19 cellular contexts compared by ENCODE assay signal in genomic region chr13:40316301-40316700, GRCh38.
DNase-seq lines count a peak whose midpoint lies in the region; ATAC-seq and TF ChIP-seq lines count a peak whose summit lies in the region.
"Had no signal": no experiment of that assay in that cellular context is flagged by ENCODE, and none has a peak within 500 bp of the region (broad histone marks: within the 10 kb centered on the region; RNA-seq: fewer than 3 reads in every experiment).

No MANE protein-coding gene starts in this region.

- H3K27ac ChIP-seq in naive thymus-derived CD4-positive, alpha-beta T cell (ENCODE audit: low read depth, low read length), result peak overlapping the region; percentile 53
- H3K27ac ChIP-seq in body of pancreas, result no peak overlapping the region
- H3K27ac ChIP-seq: sigmoid colon, uterus had no signal

- TF ChIP-seq POLR2A in body of pancreas (IDR thresholded peaks at IDR 0.05), result no peak

- H3K4me1 Mint-ChIP-seq in activated T-helper 1 cell treated with anti-CD3 and anti-CD28 coated beads, Interleukin-12 subunit alpha, Interleukin-12 subunit beta, Interleukin-2, Interleukin-4 antibody, amounts not matched to agents 30 ng/mL and 10 ng/mL and 1 ng/mL, durations not matched to agents 14 hours and 24 hours and 36 hours (ENCODE audit: low read depth), result peaks cover 79% of the 10 kb centered on the region
- peaks cover 39 to 80% (median 77%) of the 10 kb centered on the region in 7 donors for H3K4me1 Mint-ChIP-seq in naive thymus-derived CD4-positive, alpha-beta T cell
- H3K4me1 Mint-ChIP-seq in stimulated activated effector memory CD8-positive, alpha-beta T cell treated with anti-CD3 and anti-CD28 coated beads, Interleukin-12 subunit alpha, Interleukin-12 subunit beta, amount 100 ng/mL, for 72 hours, result peaks cover 62% of the 10 kb centered on the region

- H3K9me3 Mint-ChIP-seq in activated T-helper 1 cell treated with anti-CD3 and anti-CD28 coated beads, Interleukin-12 subunit alpha, Interleukin-12 subunit beta, Interleukin-2, Interleukin-4 antibody, amounts not matched to agents 30 ng/mL and 10 ng/mL and 1 ng/mL, durations not matched to agents 14 hours and 24 hours and 36 hours, result peaks cover 4% of the 10 kb centered on the region
- no peaks in the 10 kb centered on the region for H3K9me3 Mint-ChIP-seq in naive thymus-derived CD4-positive, alpha-beta T cell
- no peaks in the 10 kb centered on the region for H3K9me3 Mint-ChIP-seq in stimulated activated effector memory CD8-positive, alpha-beta T cell treated with anti-CD3 and anti-CD28 coated beads, Interleukin-12 subunit alpha, Interleukin-12 subunit beta, amount 100 ng/mL, for 72 hours

- H3K9me3 ChIP-seq in naive thymus-derived CD4-positive, alpha-beta T cell (ENCODE audit: control insufficient read depth in 2 of 3, low read length in 3 of 3), result no peaks in the 10 kb centered on the region
- H3K9me3 ChIP-seq in body of pancreas, result no peaks in the 10 kb centered on the region
- H3K9me3 ChIP-seq: mucosa of descending colon, sigmoid colon, uterus had no signal

- DNase-seq in activated T-cell treated with anti-CD3 and anti-CD28 coated beads for 24 hours (ENCODE audit: low read depth) (peak; percentile 11), body of pancreas (no peak), NCI-H446 treated with DMSO at 0.1 percent for 48 hours (lab: John Stamatoyannopoulos, UW) (no peak), NOMO-1 (lab: John Stamatoyannopoulos, UW; ENCODE audit: unreplicated experiment in 2 of 2) (no peak)
- no peak for DNase-seq in activated T-cell treated with anti-CD3 and anti-CD28 coated beads, Interleukin-2, amount 50 U/mL, for 1 hour
- DNase-seq in activated T-helper 1 cell treated with anti-CD3 and anti-CD28 coated beads, Interleukin-12 subunit alpha, Interleukin-12 subunit beta, Interleukin-2, Interleukin-4 antibody, amounts not matched to agents 30 ng/mL and 10 ng/mL and 1 ng/mL, durations not matched to agents 14 hours and 24 hours and 36 hours (ENCODE audit: low spot score), result no peak
- DNase-seq in naive thymus-derived CD4-positive, alpha-beta T cell, result peak in 1 of 9 donors; percentile 33
- DNase-seq in stimulated activated effector memory CD8-positive, alpha-beta T cell treated with anti-CD3 and anti-CD28 coated beads, Interleukin-12 subunit alpha, Interleukin-12 subunit beta, amount 100 ng/mL, for 72 hours (ENCODE audit: low spot score in 2 of 2), result no peak
- DNase-seq: activated CD8-positive, alpha-beta memory T cell treated with anti-CD3 and anti-CD28 coated beads for 24 hours; aorta; DND-41; left colon; mucosa of descending colon; NCI-H146; NCI-H2227 treated with DMSO at 0.1 percent for 48 hours; Right ventricle myocardium superior; sigmoid colon; T1000; uterus had no signal

- no peaks in the 10 kb centered on the region for H3K27me3 Mint-ChIP-seq in activated T-helper 1 cell treated with anti-CD3 and anti-CD28 coated beads, Interleukin-12 subunit alpha, Interleukin-12 subunit beta, Interleukin-2, Interleukin-4 antibody, amounts not matched to agents 30 ng/mL and 10 ng/mL and 1 ng/mL, durations not matched to agents 14 hours and 24 hours and 36 hours (ENCODE audit: insufficient read depth)
- H3K27me3 Mint-ChIP-seq in naive thymus-derived CD4-positive, alpha-beta T cell, result no peaks in the 10 kb centered on the region

- TF ChIP-seq CTCF in body of pancreas (IDR thresholded peaks at IDR 0.05), result no peak

- ATAC-seq in naive thymus-derived CD4-positive, alpha-beta T cell, result no peak
- ATAC-seq in stimulated activated effector memory CD8-positive, alpha-beta T cell treated with anti-CD3 and anti-CD28 coated beads, Interleukin-12 subunit alpha, Interleukin-12 subunit beta, amount 100 ng/mL, for 72 hours, result peak; percentile 73
- ATAC-seq in body of pancreas, result no peak
- ATAC-seq: left colon had no signal

- CTCF ChIA-PET in naive thymus-derived CD4-positive, alpha-beta T cell (lab: Charles Lee), result interaction anchor here (0.6 kb wide), 2 partner anchors 155 to 552 kb away, joined by 3 read pairs; no protein-coding TSS in a partner anchor

- intact Hi-C loops in activated T-helper 1 cell treated with anti-CD3 and anti-CD28 coated beads, Interleukin-12 subunit alpha, Interleukin-12 subunit beta, Interleukin-2, Interleukin-4 antibody, amounts not matched to agents 30 ng/mL and 10 ng/mL and 1 ng/mL, durations not matched to agents 14 hours and 24 hours and 36 hours (cut with micrococcal nuclease), result loop anchor here (2.0 to 5.0 kb wide), 5 partner anchors 14 to 346 kb away; no protein-coding TSS in a partner anchor
- intact Hi-C loops in naive thymus-derived CD4-positive, alpha-beta T cell (cut with micrococcal nuclease), result loop anchor here (5.0 kb wide), 4 partner anchors 56 to 346 kb away; no protein-coding TSS in a partner anchor
- intact Hi-C loops in body of pancreas (cut with DNase I), result no loop called here

- POLR2A ChIA-PET in naive thymus-derived CD4-positive, alpha-beta T cell (lab: Charles Lee), result interaction anchor here (0.5 kb wide), 1 partner anchor 122 kb away, joined by 7 read pairs; no protein-coding TSS in a partner anchor

- no peaks in the 10 kb centered on the region for H3K27me3 ChIP-seq in naive thymus-derived CD4-positive, alpha-beta T cell (ENCODE audit: control insufficient read depth in 2 of 2, insufficient read depth in 2 of 2, low read length in 2 of 2)
- H3K27me3 ChIP-seq in body of pancreas, result no peaks in the 10 kb centered on the region
- H3K27me3 ChIP-seq: sigmoid colon, uterus had no signal

- peak overlapping the region; percentile 87 for H3K27ac Mint-ChIP-seq in activated T-helper 1 cell treated with anti-CD3 and anti-CD28 coated beads, Interleukin-12 subunit alpha, Interleukin-12 subunit beta, Interleukin-2, Interleukin-4 antibody, amounts not matched to agents 30 ng/mL and 10 ng/mL and 1 ng/mL, durations not matched to agents 14 hours and 24 hours and 36 hours
- peak overlapping the region; percentile 75 to 95 (median 88) for H3K27ac Mint-ChIP-seq in naive thymus-derived CD4-positive, alpha-beta T cell
- H3K27ac Mint-ChIP-seq in stimulated activated effector memory CD8-positive, alpha-beta T cell treated with anti-CD3 and anti-CD28 coated beads, Interleukin-12 subunit alpha, Interleukin-12 subunit beta, amount 100 ng/mL, for 72 hours, result peak overlapping the region; percentile 5

- H3K36me3 ChIP-seq in naive thymus-derived CD4-positive, alpha-beta T cell (ENCODE audit: control insufficient read depth in 2 of 3, insufficient read depth in 3 of 3, low read length in 3 of 3), result no peaks in the 10 kb centered on the region
- H3K36me3 ChIP-seq in body of pancreas (replicated peaks in 1 of 2; ENCODE audit: insufficient read depth in 1 of 2, low read depth in 2 of 2), result no peaks in the 10 kb centered on the region
- H3K36me3 ChIP-seq: sigmoid colon, uterus had no signal

- H3K4me1 ChIP-seq in naive thymus-derived CD4-positive, alpha-beta T cell (ENCODE audit: control insufficient read depth in 2 of 2, insufficient read depth in 2 of 2, low read length in 2 of 2), result peaks cover 5 to 35% of the 10 kb centered on the region in 2 donors
- peaks cover 4% of the 10 kb centered on the region for H3K4me1 ChIP-seq in body of pancreas
- H3K4me1 ChIP-seq: uterus had no signal

- no peaks in the 10 kb centered on the region for H3K36me3 Mint-ChIP-seq in activated T-helper 1 cell treated with anti-CD3 and anti-CD28 coated beads, Interleukin-12 subunit alpha, Interleukin-12 subunit beta, Interleukin-2, Interleukin-4 antibody, amounts not matched to agents 30 ng/mL and 10 ng/mL and 1 ng/mL, durations not matched to agents 14 hours and 24 hours and 36 hours (ENCODE audit: low read depth)
- peaks cover 0 to 12% (median 0%) of the 10 kb centered on the region in 5 donors for H3K36me3 Mint-ChIP-seq in naive thymus-derived CD4-positive, alpha-beta T cell
- H3K36me3 Mint-ChIP-seq in stimulated activated effector memory CD8-positive, alpha-beta T cell treated with anti-CD3 and anti-CD28 coated beads, Interleukin-12 subunit alpha, Interleukin-12 subunit beta, amount 100 ng/mL, for 72 hours, result no peaks in the 10 kb centered on the region

- 73 to 78% methylated on average over 7 of the region's 7 CpGs for WGBS in body of pancreas, 2 donors

- peak overlapping the region; percentile 66 for H3K4me3 Mint-ChIP-seq in activated T-helper 1 cell treated with anti-CD3 and anti-CD28 coated beads, Interleukin-12 subunit alpha, Interleukin-12 subunit beta, Interleukin-2, Interleukin-4 antibody, amounts not matched to agents 30 ng/mL and 10 ng/mL and 1 ng/mL, durations not matched to agents 14 hours and 24 hours and 36 hours
- H3K4me3 Mint-ChIP-seq in naive thymus-derived CD4-positive, alpha-beta T cell, result peak overlapping the region in 9 of 10 donors; percentile 12 to 79 (median 53)
- peak overlapping the region; percentile 51 for H3K4me3 Mint-ChIP-seq in stimulated activated effector memory CD8-positive, alpha-beta T cell treated with anti-CD3 and anti-CD28 coated beads, Interleukin-12 subunit alpha, Interleukin-12 subunit beta, amount 100 ng/mL, for 72 hours

- no peak overlapping the region for H3K4me3 ChIP-seq in naive thymus-derived CD4-positive, alpha-beta T cell (ENCODE audit: low read length)
- no peak overlapping the region for H3K4me3 ChIP-seq in body of pancreas
- H3K4me3 ChIP-seq: mucosa of descending colon, sigmoid colon, uterus had no signal

Comparison
In these comparisons a context has a peak if more than half of its experiments do, and no peak if none do; other contexts are left out.
1. H3K27ac Mint-ChIP-seq: peak in every context shown above with its lines; median percentile 88 in naive thymus-derived CD4-positive, alpha-beta T cell; 87 in activated T-helper 1 cell treated with anti-CD3 and anti-CD28 coated beads, Interleukin-12 subunit alpha, Interleukin-12 subunit beta, Interleukin-2, Interleukin-4 antibody, amounts not matched to agents 30 ng/mL and 10 ng/mL and 1 ng/mL, durations not matched to agents 14 hours and 24 hours and 36 hours; 5 in stimulated activated effector memory CD8-positive, alpha-beta T cell treated with anti-CD3 and anti-CD28 coated beads, Interleukin-12 subunit alpha, Interleukin-12 subunit beta, amount 100 ng/mL, for 72 hours.